ENCODE assay signal across 12 cellular contexts in the genomic region with DNA sequence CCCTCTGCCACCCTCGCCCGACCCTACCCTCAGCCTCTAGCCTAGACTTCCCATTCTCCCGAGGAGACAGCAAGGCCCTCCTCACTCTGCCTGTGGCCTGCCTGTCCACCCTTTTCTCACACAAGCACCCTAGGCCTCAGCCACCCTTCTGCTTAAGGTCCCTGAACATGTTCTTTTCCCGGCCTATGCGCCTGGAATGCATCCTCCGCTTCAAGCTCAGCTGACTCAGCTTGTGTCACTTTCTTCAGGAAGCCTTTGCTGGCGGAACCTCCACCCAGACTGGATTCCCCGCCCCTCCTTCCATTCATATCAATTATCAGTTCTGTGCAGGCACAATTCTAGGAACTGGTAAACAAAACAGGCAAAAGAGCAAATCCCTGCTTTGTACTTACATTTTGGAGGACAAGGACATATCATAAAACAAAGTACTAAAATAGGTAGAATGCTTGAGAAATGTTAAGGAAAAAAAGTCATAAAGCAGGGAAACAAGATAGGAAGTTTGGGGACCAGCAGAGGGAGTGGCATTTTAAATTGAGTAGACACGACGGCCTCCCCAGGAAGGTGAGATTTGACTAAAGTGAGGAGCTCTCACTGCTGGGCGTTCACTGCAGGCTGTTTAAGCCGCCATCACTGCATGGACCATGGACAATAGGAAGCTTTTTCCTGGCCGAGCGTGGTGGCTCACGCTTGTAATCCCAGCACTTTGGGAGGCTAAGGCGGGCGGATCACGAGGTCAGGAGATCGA. TPM values are rescaled to one million over a fixed set of nuclear protein-coding genes. Genes with fewer than 3 reads are reported as not detected.
DNase-seq lines count a peak whose midpoint lies in the region; ATAC-seq and TF ChIP-seq lines count a peak whose summit lies in the region.
"Had no signal": no experiment of that assay in that cellular context is flagged by ENCODE, and none has a peak within 500 bp of the region (broad histone marks: within the 10 kb centered on the region; RNA-seq: fewer than 3 reads in every experiment).

No MANE protein-coding gene starts in this region.

- no peak overlapping the region for H2AFZ ChIP-seq in neural progenitor cell (replicated peaks)

- in situ Hi-C loops in Caki2 (cut with HindIII; ENCODE audit: low pct_unique_long_range_greater_than_20kb, low sequenced_read_pairs), result no loop called here

- peak; percentile 27 for DNase-seq in Caki2 (ENCODE audit: low read depth)
- peak; percentile 42 for DNase-seq in RPMI7951 (ENCODE audit: low read depth)
- DNase-seq in esophagus squamous epithelium (lab: John Stamatoyannopoulos, UW), result no peak
- no peak for DNase-seq in neural crest cell (ENCODE audit: low read depth, low spot score)
- DNase-seq in neural progenitor cell (ENCODE audit: low spot score), result no peak
- DNase-seq in stimulated activated CD4-positive, alpha-beta T cell treated with anti-CD3 and anti-CD28 coated beads, Interleukin-12 subunit alpha, Interleukin-12 subunit beta, amount 100 ng/mL, for 4 hours, result no peak
- no peak for DNase-seq in activated naive CD4-positive, alpha-beta T cell treated with anti-CD3 and anti-CD28 coated beads, Interleukin-2, amount 10 ng/mL, durations not matched to agents 7 days and 5 days
- DNase-seq: BE2C; KG1; NCI-H524 treated with DMSO at 0.1 percent for 48 hours; stimulated activated naive CD4-positive, alpha-beta T cell treated with Interleukin-2 at 50 U/mL for 16 hours had no signal

- H3K27me3 ChIP-seq in esophagus squamous epithelium (no peaks in the 10 kb centered on the region), neural progenitor cell (no peaks in the 10 kb centered on the region)
- H3K27me3 ChIP-seq: BE2C had no signal

- TF ChIP-seq CTCF in esophagus squamous epithelium (IDR thresholded peaks at IDR 0.05) (no peak), neural crest cell (conservative IDR thresholded peaks at IDR 0.05) (no peak), neural progenitor cell (IDR thresholded peaks at IDR 0.05) (no peak)

- H3K36me3 ChIP-seq in esophagus squamous epithelium, result peaks cover 0 to 35% (median 0%) of the 10 kb centered on the region in 3 donors
- no peaks in the 10 kb centered on the region for H3K36me3 ChIP-seq in neural progenitor cell

- no peak overlapping the region for H3K4me2 ChIP-seq in neural progenitor cell

- TF ChIP-seq POLR2A in esophagus squamous epithelium (IDR thresholded peaks at IDR 0.05), result no peak

- H3K9ac ChIP-seq in neural progenitor cell, result no peak overlapping the region

- intact Hi-C loops in esophagus squamous epithelium (cut with DNase I), result no loop called here

- ATAC-seq in GM18858 (IDR thresholded peaks at IDR 0.05; ENCODE audit: unreplicated experiment), result no peak

- H3K9me3 ChIP-seq in esophagus squamous epithelium (no peaks in the 10 kb centered on the region), neural progenitor cell (ENCODE audit: low read depth) (no peaks in the 10 kb centered on the region)
- H3K9me3 ChIP-seq: BE2C had no signal

- no peaks in the 10 kb centered on the region for H4K20me1 ChIP-seq in neural progenitor cell (ENCODE audit: low read depth)

- peak overlapping the region; percentile 7 to 66 (median 38) for H3K27ac ChIP-seq in esophagus squamous epithelium
- no peak overlapping the region for H3K27ac ChIP-seq in neural progenitor cell

- H3K27me3 Mint-ChIP-seq in neural crest cell (ENCODE audit: low read depth) (peaks cover 4% of the 10 kb centered on the region), neural progenitor cell (ENCODE audit: insufficient read depth, low read depth) (peaks cover 3% of the 10 kb centered on the region)
- peaks cover 9% of the 10 kb centered on the region for H3K27me3 Mint-ChIP-seq in activated naive CD4-positive, alpha-beta T cell treated with anti-CD3 and anti-CD28 coated beads, Interleukin-2, amount 10 ng/mL, durations not matched to agents 7 days and 5 days

- peaks cover 6% of the 10 kb centered on the region for H3K79me2 ChIP-seq in neural progenitor cell (ENCODE audit: low read depth)

- CTCF ChIA-PET in activated naive CD4-positive, alpha-beta T cell treated with anti-CD3 and anti-CD28 coated beads, Interleukin-2, amount 10 ng/mL, durations not matched to agents 7 days and 5 days (lab: Charles Lee), result interaction anchor here (1.7 kb wide), 1 partner anchor 18 kb away, joined by 6 read pairs; the partner anchor contains the start of gene SNHG17

- peaks cover 18% of the 10 kb centered on the region for H3K36me3 Mint-ChIP-seq in neural crest cell (ENCODE audit: low read depth)
- peaks cover 21% of the 10 kb centered on the region for H3K36me3 Mint-ChIP-seq in neural progenitor cell
- peaks cover 25% of the 10 kb centered on the region for H3K36me3 Mint-ChIP-seq in activated naive CD4-positive, alpha-beta T cell treated with anti-CD3 and anti-CD28 coated beads, Interleukin-2, amount 10 ng/mL, durations not matched to agents 7 days and 5 days

- H3K4me3 Mint-ChIP-seq in neural crest cell (no peak overlapping the region), neural progenitor cell (no peak overlapping the region)
- no peak overlapping the region for H3K4me3 Mint-ChIP-seq in activated naive CD4-positive, alpha-beta T cell treated with anti-CD3 and anti-CD28 coated beads, Interleukin-2, amount 10 ng/mL, durations not matched to agents 7 days and 5 days

- H3K4me1 ChIP-seq in esophagus squamous epithelium (peaks cover 0 to 23% (median 4%) of the 10 kb centered on the region in 3 donors), neural progenitor cell (no peaks in the 10 kb centered on the region)
- H3K4me1 ChIP-seq: BE2C had no signal

- H3K4me3 ChIP-seq in esophagus squamous epithelium (no peak overlapping the region), neural progenitor cell (no peak overlapping the region)

- peak overlapping the region; percentile 7 for H3K27ac Mint-ChIP-seq in neural crest cell (ENCODE audit: unreplicated experiment)
- no peak overlapping the region for H3K27ac Mint-ChIP-seq in neural progenitor cell
- no peak overlapping the region for H3K27ac Mint-ChIP-seq in activated naive CD4-positive, alpha-beta T cell treated with anti-CD3 and anti-CD28 coated beads, Interleukin-2, amount 10 ng/mL, durations not matched to agents 7 days and 5 days

- WGBS in esophagus squamous epithelium, 2 donors, result 90% methylated on average over 9 to 19 of the region's 19 CpGs

- no peaks in the 10 kb centered on the region for H3K9me3 Mint-ChIP-seq in neural crest cell
- no peaks in the 10 kb centered on the region for H3K9me3 Mint-ChIP-seq in neural progenitor cell
- H3K9me3 Mint-ChIP-seq in activated naive CD4-positive, alpha-beta T cell treated with anti-CD3 and anti-CD28 coated beads, Interleukin-2, amount 10 ng/mL, durations not matched to agents 7 days and 5 days, result no peaks in the 10 kb centered on the region

- H3F3A ChIP-seq in neural progenitor cell (ENCODE audit: low read depth), result no peaks in the 10 kb centered on the region

- peaks cover 18% of the 10 kb centered on the region for H3K4me1 Mint-ChIP-seq in neural crest cell
- H3K4me1 Mint-ChIP-seq in neural progenitor cell, result peaks cover 19% of the 10 kb centered on the region
- H3K4me1 Mint-ChIP-seq in activated naive CD4-positive, alpha-beta T cell treated with anti-CD3 and anti-CD28 coated beads, Interleukin-2, amount 10 ng/mL, durations not matched to agents 7 days and 5 days, result peaks cover 8% of the 10 kb centered on the region

RNA-seq across cellular contexts. Expression of gene SNHG17, which starts 17.9 kb away (rescaled TPM):
- 44.4 and 211 TPM in 2 replicates for total RNA-seq in Caki2 (2014; rRNA removed; shearing (Covaris generic); ENCODE audit: low replicate concordance)
- 7.5 and 13.0 TPM in 2 replicates for total RNA-seq in RPMI7951 (2014; rRNA removed; shearing (Covaris generic))
- total RNA-seq in esophagus squamous epithelium, result 10 to 100 TPM; 17.9 to 37.7 (median 28.0) TPM
- total RNA-seq in neural crest cell, result 64.9 and 65.5 TPM in 2 replicates
- 8.0 and 12.8 TPM in 2 replicates for total RNA-seq in neural progenitor cell (ENCODE audit: low replicate concordance)

RNA-seq across cellular contexts. Expression of gene RALGAPB, which starts 19.6 kb away (rescaled TPM):
- total RNA-seq in Caki2 (2014; rRNA removed; shearing (Covaris generic); ENCODE audit: low replicate concordance), result 4.5 and 4.8 TPM in 2 replicates
- 30.3 and 33.8 TPM in 2 replicates for total RNA-seq in RPMI7951 (2014; rRNA removed; shearing (Covaris generic))
- total RNA-seq in esophagus squamous epithelium (10 to 100 TPM; 17.4 to 38.5 (median 26.9) TPM), neural crest cell (34.7 and 35.2 TPM in 2 replicates), neural progenitor cell (ENCODE audit: low replicate concordance) (27.3 and 39.1 TPM in 2 replicates)

Comparison
In these comparisons a context has a peak if more than half of its experiments do, and no peak if none do; other contexts are left out.
1. DNase-seq: peak in Caki2 (single experiment) and RPMI7951 (single experiment); none in esophagus squamous epithelium (single experiment), neural crest cell (single experiment), neural progenitor cell (single experiment), stimulated activated CD4-positive, alpha-beta T cell treated with anti-CD3 and anti-CD28 coated beads, Interleukin-12 subunit alpha, Interleukin-12 subunit beta, amount 100 ng/mL, for 4 hours (single experiment) and activated naive CD4-positive, alpha-beta T cell treated with anti-CD3 and anti-CD28 coated beads, Interleukin-2, amount 10 ng/mL, durations not matched to agents 7 days and 5 days (single experiment).